Comparison of ENCODE assay signal across 21 cellular contexts in genomic region chr2:234839285-234839684, GRCh38.
DNase-seq lines count a peak whose midpoint lies in the region; ATAC-seq and TF ChIP-seq lines count a peak whose summit lies in the region.
"Had no signal": no experiment of that assay in that cellular context is flagged by ENCODE, and none has a peak within 500 bp of the region (broad histone marks: within the 10 kb centered on the region; RNA-seq: fewer than 3 reads in every experiment).

No MANE protein-coding gene starts in this region.

- peak; percentile 68 for DNase-seq in ELF-1 (ENCODE audit: low read depth, low spot score)
- DNase-seq in NCI-H526 treated with DMSO at 0.1 percent for 48 hours (lab: John Stamatoyannopoulos, UW): peak; percentile 14
- peak; percentile 41 for DNase-seq in epithelial cell of esophagus (ENCODE audit: low read depth)
- peak; percentile 90 for DNase-seq in renal cortical epithelial cell (ENCODE audit: low read depth)
- DNase-seq in Ammon's horn (ENCODE audit: low spot score): no peak
- DNase-seq in Right ventricle myocardium superior: no peak
- DNase-seq: activated CD4-positive, alpha-beta T cell treated with anti-CD3 and anti-CD28 coated beads for 36 hours; activated naive CD4-positive, alpha-beta T cell treated with Interleukin-2 at 50 U/mL for 16 hours; activated T-cell treated with anti-CD3 and anti-CD28 coated beads, Interleukin-2, amount 50 U/mL, for 4 hours; amygdala; caudate nucleus; CD8-positive, alpha-beta T cell; dermis blood vessel endothelial cell; foreskin fibroblast; hippocampal formation; NCI-H1694; NCI-H748 treated with DMSO at 0.1 percent for 48 hours; SJCRH30; T-helper 1 cell had no signal

- ATAC-seq in Right ventricle myocardium superior (ENCODE audit: poor library complexity) (no peak), HG02798 (IDR thresholded peaks at IDR 0.05; ENCODE audit: poor library complexity, unreplicated experiment) (no peak)
- ATAC-seq: activated CD4-positive, alpha-beta T cell treated with anti-CD3 and anti-CD28 coated beads for 36 hours; activated T-cell treated with anti-CD3 and anti-CD28 coated beads, Interleukin-2, amount 50 U/mL, for 4 hours; CD8-positive, alpha-beta T cell; sciatic nerve had no signal

- intact Hi-C loops in Right ventricle myocardium superior (cut with DNase I): no loop called here

- no peak overlapping the region for H3K4me3 ChIP-seq in epithelial cell of esophagus (ENCODE audit: low read length)
- H3K4me3 ChIP-seq: SJCRH30 had no signal

- TF ChIP-seq CTCF in epithelial cell of esophagus (IDR thresholded peaks at IDR 0.05; ENCODE audit: insufficient read depth, low read depth, low read length, missing control alignments): no peak

Comparison
In these comparisons a context has a peak if more than half of its experiments do, and no peak if none do; other contexts are left out.
1. DNase-seq: peak in ELF-1 (single experiment), NCI-H526 treated with DMSO at 0.1 percent for 48 hours (single experiment), epithelial cell of esophagus (single experiment) and renal cortical epithelial cell (single experiment); none in Ammon's horn (single experiment) and Right ventricle myocardium superior (single experiment).